In the genomic region with DNA sequence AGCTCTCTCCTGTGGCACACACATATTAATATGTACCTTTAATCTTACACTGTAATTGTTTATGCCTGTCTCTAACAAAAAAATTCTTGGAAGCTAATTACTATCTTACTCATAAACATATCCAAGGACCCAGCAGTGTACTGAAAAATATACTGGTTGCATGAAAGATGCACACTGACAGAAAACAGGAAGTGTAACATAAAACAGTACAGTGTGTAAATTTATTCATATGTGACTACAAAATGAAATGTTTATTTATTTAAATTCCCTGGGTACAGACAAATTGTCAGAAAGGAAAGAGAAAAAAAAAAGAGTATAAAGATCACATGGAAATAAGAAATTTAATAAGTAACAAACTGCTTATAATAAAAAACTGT, we compare ENCODE assay signal across 17 cellular contexts. TPM values are rescaled to one million over a fixed set of nuclear protein-coding genes. Genes with fewer than 3 reads are reported as not detected.
DNase-seq lines count a peak whose midpoint lies in the region; ATAC-seq, FAIRE-seq and TF ChIP-seq lines count a peak whose summit lies in the region.
"Had no signal": no experiment of that assay in that cellular context is flagged by ENCODE, and none has a peak within 500 bp of the region (broad histone marks: within the 10 kb centered on the region; RNA-seq: fewer than 3 reads in every experiment).

No MANE protein-coding gene starts in this region.

- H3K79me2 ChIP-seq in OCI-LY3 (ENCODE audit: low read length) (peaks cover 100% of the 10 kb centered on the region), mammary epithelial cell (ENCODE audit: insufficient read depth, low read length) (peaks cover 100% of the 10 kb centered on the region)

- H3K27ac ChIP-seq in OCI-LY3 (ENCODE audit: low read length) (no peak overlapping the region), mammary epithelial cell (ENCODE audit: insufficient read depth, low read depth, low read length) (no peak overlapping the region)
- H3K27ac ChIP-seq: skin epidermis had no signal

- peaks cover 6 to 9% of the 10 kb centered on the region in 2 donors for H3K9me3 Mint-ChIP-seq in stimulated activated naive B cell treated with anti-CD40 and anti-IgM and Interleukin-4, amounts not matched to agents 10 μg/mL and 1 μg/mL and 100 μg/mL, for 72 hours

- H4K20me1 ChIP-seq in OCI-LY3 (ENCODE audit: insufficient read depth, low read length), result peaks cover 100% of the 10 kb centered on the region
- H4K20me1 ChIP-seq in mammary epithelial cell (ENCODE audit: insufficient read depth, low read length), result no peaks in the 10 kb centered on the region

- H3K27me3 ChIP-seq in OCI-LY3 (ENCODE audit: low read depth, low read length), result no peaks in the 10 kb centered on the region
- H3K27me3 ChIP-seq in mammary epithelial cell (ENCODE audit: insufficient read depth, low read length), result no peaks in the 10 kb centered on the region
- H3K27me3 ChIP-seq: esophagus squamous epithelium had no signal

- no peak for TF ChIP-seq CTCF in OCI-LY3 (IDR thresholded peaks at IDR 0.05; ENCODE audit: low read depth, low read length)
- no peak for TF ChIP-seq CTCF in mammary epithelial cell (conservative IDR thresholded peaks at IDR 0.05 in 1 of 2, IDR thresholded peaks at IDR 0.05 in 1 of 2; ENCODE audit: extremely low read depth in 1 of 2, insufficient read depth in 1 of 2, low read depth in 1 of 2, low read length in 2 of 2)

- BruUV-seq in mammary epithelial cell (replicated peaks; lab: Mats Ljungman, UMichigan), result no TSS peak

- H2AFZ ChIP-seq in OCI-LY3 (ENCODE audit: low read depth, low read length) (no peak overlapping the region), mammary epithelial cell (ENCODE audit: low read depth, low read length) (no peak overlapping the region)

- H3K4me3 Mint-ChIP-seq in stimulated activated naive B cell treated with anti-CD40 and anti-IgM and Interleukin-4, amounts not matched to agents 10 μg/mL and 1 μg/mL and 100 μg/mL, for 72 hours, result peak overlapping the region in 1 of 2 donors; percentile 21

- CTCF ChIA-PET in mammary epithelial cell (lab: Charles Lee; ENCODE audit: low non-redundant PET), result no interaction called here

- peaks cover 5% of the 10 kb centered on the region for H3K36me3 ChIP-seq in OCI-LY3 (replicated peaks; ENCODE audit: low read depth, low read length)
- H3K36me3 ChIP-seq in mammary epithelial cell (ENCODE audit: insufficient read depth, low read length), result no peaks in the 10 kb centered on the region
- H3K36me3 ChIP-seq: esophagus squamous epithelium had no signal

- peak overlapping the region; percentile 87 for H3K27ac Mint-ChIP-seq in stimulated activated naive B cell treated with anti-CD40 and anti-IgM and Interleukin-4, amounts not matched to agents 10 μg/mL and 1 μg/mL and 100 μg/mL, for 72 hours

- peak; percentile 5 for ATAC-seq in HG02884 (IDR thresholded peaks at IDR 0.05; ENCODE audit: unreplicated experiment)
- peak; percentile 57 to 65 for ATAC-seq in stimulated activated naive B cell treated with anti-CD40 and anti-IgM and Interleukin-4, amounts not matched to agents 10 μg/mL and 1 μg/mL and 100 μg/mL, for 72 hours (replicated peaks)

- no peak for FAIRE-seq in HTR-8/SVneo (lab: Jason Lieb, UNC)

- H3K9me3 ChIP-seq in OCI-LY3 (ENCODE audit: insufficient read depth, low read length), result no peaks in the 10 kb centered on the region
- H3K9me3 ChIP-seq in mammary epithelial cell (replicated peaks; ENCODE audit: insufficient read depth, low read length), result no peaks in the 10 kb centered on the region
- H3K9me3 ChIP-seq: esophagus squamous epithelium, SK-N-SH had no signal

- intact Hi-C loops in mammary epithelial cell (cut with micrococcal nuclease), result no loop called here

- H3K4me1 Mint-ChIP-seq in stimulated activated naive B cell treated with anti-CD40 and anti-IgM and Interleukin-4, amounts not matched to agents 10 μg/mL and 1 μg/mL and 100 μg/mL, for 72 hours, result peaks cover 48 to 86% of the 10 kb centered on the region in 2 donors

- in situ Hi-C loops in mammary epithelial cell (cut with MboI; ENCODE audit: low sequenced_read_pairs in 2 of 2), result no loop called here

- H3K9ac ChIP-seq in OCI-LY3 (ENCODE audit: low read length), result no peak overlapping the region
- no peak overlapping the region for H3K9ac ChIP-seq in mammary epithelial cell (ENCODE audit: insufficient read depth, low read length)
- H3K9ac ChIP-seq: SK-N-SH had no signal

- DNase-seq in NOMO-1 treated with DMSO at 0.1 percent for 48 hours (lab: John Stamatoyannopoulos, UW; ENCODE audit: unreplicated experiment) (peak; percentile 17), NOMO-1 treated with dmso at 0.1 percent for 144 hours (lab: John Stamatoyannopoulos, UW; ENCODE audit: unreplicated experiment) (no peak), HTR-8/SVneo (ENCODE audit: insufficient read length, low spot score) (no peak), NCI-H446 treated with DMSO at 0.1 percent for 48 hours (lab: John Stamatoyannopoulos, UW) (no peak), mammary epithelial cell (no peak)
- DNase-seq in stimulated activated naive B cell treated with anti-CD40 and anti-IgM and Interleukin-4, amounts not matched to agents 10 μg/mL and 1 μg/mL and 100 μg/mL, for 72 hours, result no peak
- DNase-seq: 8988T; CD8-positive, alpha-beta memory T cell; esophagus squamous epithelium; H7; NCI-H2029; NK-92 treated with Interleukin-12 subunit alpha and Interleukin-12 subunit beta, amount 100 ng/mL, for 24 hours; SK-N-SH had no signal

- H3K4me3 ChIP-seq in OCI-LY3 (ENCODE audit: low read length), result no peak overlapping the region
- H3K4me3 ChIP-seq in mammary epithelial cell (replicated peaks in 1 of 3; ENCODE audit: insufficient read depth in 1 of 3, low read depth in 2 of 3, low read length in 3 of 3), result no peak overlapping the region
- H3K4me3 ChIP-seq: esophagus squamous epithelium, lung, skin epidermis had no signal

- peaks cover 18 to 35% of the 10 kb centered on the region in 2 donors for H3K36me3 Mint-ChIP-seq in stimulated activated naive B cell treated with anti-CD40 and anti-IgM and Interleukin-4, amounts not matched to agents 10 μg/mL and 1 μg/mL and 100 μg/mL, for 72 hours

- H3K4me1 ChIP-seq in OCI-LY3 (ENCODE audit: low read length) (peaks cover 58% of the 10 kb centered on the region), mammary epithelial cell (ENCODE audit: insufficient read depth, low read length) (peaks cover 19% of the 10 kb centered on the region)

- dilution Hi-C loops in mammary epithelial cell (cut with HindIII; ENCODE audit: low sequenced_read_pairs), result no loop called here

- H3K4me2 ChIP-seq in OCI-LY3 (ENCODE audit: low read length), result peak overlapping the region; percentile 22
- no peak overlapping the region for H3K4me2 ChIP-seq in mammary epithelial cell (ENCODE audit: insufficient read depth, low read depth, low read length)
- H3K4me2 ChIP-seq: SK-N-SH had no signal

- H3K27me3 Mint-ChIP-seq in stimulated activated naive B cell treated with anti-CD40 and anti-IgM and Interleukin-4, amounts not matched to agents 10 μg/mL and 1 μg/mL and 100 μg/mL, for 72 hours, result no peaks in the 10 kb centered on the region
- H3K27me3 Mint-ChIP-seq: CD8-positive, alpha-beta memory T cell had no signal

RNA-seq across cellular contexts. Expression of a gene that starts 28.5 kb away (rescaled TPM):
- total RNA-seq in mammary epithelial cell, result 10 to 100 TPM; 66.2 to 67.9 TPM
- 19.7 TPM for polyA plus RNA-seq in mammary epithelial cell
- 147 TPM for polyA minus RNA-seq in mammary epithelial cell
